8 cellular contexts compared by ENCODE assay signal in the genomic region with DNA sequence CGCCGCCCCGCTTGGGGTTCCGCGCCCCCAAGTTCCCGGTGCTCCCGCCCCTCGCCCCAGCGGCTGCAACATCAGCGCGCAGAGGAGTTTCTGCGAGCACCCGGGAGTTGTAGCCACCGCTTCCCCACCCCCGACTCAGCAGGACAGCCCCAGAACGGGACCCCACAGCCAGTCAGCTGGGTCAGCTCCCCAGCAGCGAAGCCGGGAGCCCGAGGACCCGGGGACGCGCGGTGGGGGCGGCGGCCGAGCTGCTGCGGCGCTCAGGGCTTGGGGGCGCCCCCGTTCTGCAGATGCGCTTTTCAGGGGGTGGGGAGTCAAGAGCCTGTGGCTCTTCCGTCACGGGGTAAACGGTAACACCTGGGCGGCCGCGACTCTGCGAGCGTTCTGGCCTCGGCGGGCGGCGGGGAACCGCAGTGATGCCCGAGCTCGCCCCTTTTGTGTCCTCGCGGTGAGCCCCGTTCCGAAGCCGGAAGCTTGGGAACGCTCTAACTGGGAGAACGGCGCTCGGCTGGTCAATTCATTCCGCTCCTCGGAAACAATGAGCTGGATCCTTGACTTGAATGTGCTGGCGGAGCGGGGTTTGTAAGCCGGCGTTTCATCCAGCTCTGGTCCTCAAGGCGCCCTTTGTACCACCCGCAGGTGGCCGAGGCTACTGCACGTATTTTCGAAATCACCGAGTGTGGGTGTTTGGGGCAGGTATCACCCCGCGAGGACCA. TPM values are rescaled to one million over a fixed set of nuclear protein-coding genes. Genes with fewer than 3 reads are reported as not detected.
A peak's percentile ranks its signal among the peaks of the same experiment; 100 is the strongest.
DNase-seq lines count a peak whose midpoint lies in the region; ATAC-seq lines count a peak whose summit lies in the region.

No MANE protein-coding gene starts in this region.

- peaks cover 0 to 5% of the 10 kb centered on the region in 2 donors for H3K36me3 Mint-ChIP-seq in activated naive CD4-positive, alpha-beta T cell treated with anti-CD3 and anti-CD28 coated beads, Interleukin-2, amount 50 U/mL, for 72 hours

- H3K27ac Mint-ChIP-seq in activated naive CD4-positive, alpha-beta T cell treated with anti-CD3 and anti-CD28 coated beads, Interleukin-2, amount 50 U/mL, for 72 hours = peak overlapping the region; percentile 77 to 89

- peak overlapping the region; percentile 1 for H2BK120ac ChIP-seq in trophoblast cell (ENCODE audit: insufficient read depth, low read length, poor library complexity)

- peak overlapping the region; percentile 90 for H3K4me2 ChIP-seq in trophoblast cell (ENCODE audit: low read length)

- no peak overlapping the region for H4K12ac ChIP-seq in trophoblast cell (ENCODE audit: low read depth, low read length)

- no peak overlapping the region for H2BK12ac ChIP-seq in trophoblast cell (ENCODE audit: low read length)

- H3K4me3 ChIP-seq in HUES48 (ENCODE audit: low read depth, low read length) (peak overlapping the region; percentile 66), SJSA1 (peak overlapping the region; percentile 36), trophoblast cell (ENCODE audit: low read depth, low read length) (peak overlapping the region; percentile 72), urinary bladder (ENCODE audit: low read depth, low read length) (peak overlapping the region; percentile 99)

- H3K27me3 ChIP-seq in HUES48 (ENCODE audit: control insufficient read depth, insufficient read depth, low read length) (peaks cover 63% of the 10 kb centered on the region), SJSA1 (replicated peaks) (peaks cover 62% of the 10 kb centered on the region), trophoblast cell (ENCODE audit: insufficient read depth, low read length) (peaks cover 11% of the 10 kb centered on the region)

- no peak overlapping the region for H2AK5ac ChIP-seq in trophoblast cell (ENCODE audit: low read length)

- H3K9ac ChIP-seq in HUES48 (ENCODE audit: low read depth, low read length) (no peak overlapping the region), trophoblast cell (ENCODE audit: low read length) (peak overlapping the region; percentile 28)

- intact Hi-C loops in Right ventricle myocardium superior (cut with DNase I) = loop anchor here (5.0 kb wide), 2 partner anchors 67 to 183 kb away; no protein-coding TSS in a partner anchor

- no peak overlapping the region for H3K23ac ChIP-seq in trophoblast cell (ENCODE audit: low read length)

- peak overlapping the region; percentile 8 for H4K91ac ChIP-seq in trophoblast cell (ENCODE audit: low read depth, low read length)

- H4K8ac ChIP-seq in trophoblast cell (ENCODE audit: low read depth, low read length) = peak overlapping the region; percentile 11

- no peak overlapping the region for H3K27ac ChIP-seq in HUES48 (ENCODE audit: low read depth, low read length)
- H3K27ac ChIP-seq in SJSA1 = no peak overlapping the region
- H3K27ac ChIP-seq in trophoblast cell (ENCODE audit: low read depth, low read length) = no peak overlapping the region
- H3K27ac ChIP-seq in urinary bladder (ENCODE audit: low read depth) = peak overlapping the region; percentile 86

- H2AFZ ChIP-seq in trophoblast cell (ENCODE audit: insufficient read depth, low read length, poor library complexity) = peak overlapping the region; percentile 67

- WGBS in trophoblast cell (ENCODE audit: extremely low coverage, insufficient coverage, insufficient read length) = no CpG with 5 or more reads among the region's 69 CpGs
- WGBS in urinary bladder = under 1% methylated on average over 69 of the region's 69 CpGs

- no peaks in the 10 kb centered on the region for H3K9me3 ChIP-seq in HUES48 (ENCODE audit: control insufficient read depth, insufficient read depth, low read length)
- H3K9me3 ChIP-seq in SJSA1 (replicated peaks) = no peaks in the 10 kb centered on the region
- no peaks in the 10 kb centered on the region for H3K9me3 ChIP-seq in trophoblast cell (ENCODE audit: insufficient read depth, low read depth, low read length)

- no peaks in the 10 kb centered on the region for H3K79me2 ChIP-seq in trophoblast cell (ENCODE audit: control insufficient read depth, insufficient read depth, low read length, poor library complexity)

- DNase-seq in DMS114 treated with DMSO at 0.1 percent for 48 hours (lab: John Stamatoyannopoulos, UW; ENCODE audit: unreplicated experiment) (peak; percentile 27), SJSA1 (ENCODE audit: low read depth in 1 of 2, low spot score in 2 of 2) (peak; percentile 43 to 69), Right ventricle myocardium superior (peak; percentile 73), trophoblast cell (peak; percentile 77 to 89)
- peak; percentile 66 to 89 for DNase-seq in activated naive CD4-positive, alpha-beta T cell treated with anti-CD3 and anti-CD28 coated beads, Interleukin-2, amount 50 U/mL, for 72 hours (ENCODE audit: low spot score in 2 of 2)

- H3K14ac ChIP-seq in trophoblast cell (ENCODE audit: low read length) = no peak overlapping the region

- H3K4me1 ChIP-seq in HUES48 (ENCODE audit: control insufficient read depth, insufficient read depth, low read length) (no peaks in the 10 kb centered on the region; the same call in 1 of the 2 replicates), SJSA1 (replicated peaks) (peaks cover 15% of the 10 kb centered on the region), trophoblast cell (ENCODE audit: control insufficient read depth in 1 of 2, insufficient read depth in 2 of 2, low read length in 2 of 2) (no peaks in the 10 kb centered on the region), urinary bladder (ENCODE audit: insufficient read depth) (no peaks in the 10 kb centered on the region)

- H2BK5ac ChIP-seq in trophoblast cell (ENCODE audit: low read depth, low read length, poor library complexity) = no peak overlapping the region

- no peaks in the 10 kb centered on the region for H3K79me1 ChIP-seq in trophoblast cell (ENCODE audit: low read length)

- H3K4ac ChIP-seq in trophoblast cell (ENCODE audit: low read depth, low read length) = no peak overlapping the region

- H3K9me3 Mint-ChIP-seq in activated naive CD4-positive, alpha-beta T cell treated with anti-CD3 and anti-CD28 coated beads, Interleukin-2, amount 50 U/mL, for 72 hours = no peaks in the 10 kb centered on the region

- ATAC-seq in GM21390 (IDR thresholded peaks at IDR 0.05; ENCODE audit: unreplicated experiment) (peak; percentile 63), Right ventricle myocardium superior (ENCODE audit: poor library complexity) (peak; percentile 64)
- peak; percentile 75 to 78 for ATAC-seq in activated naive CD4-positive, alpha-beta T cell treated with anti-CD3 and anti-CD28 coated beads, Interleukin-2, amount 50 U/mL, for 72 hours

- peak overlapping the region; percentile 6 for H3K18ac ChIP-seq in trophoblast cell (ENCODE audit: low read length)

- H3K36me3 ChIP-seq in HUES48 (ENCODE audit: control insufficient read depth, insufficient read depth, low read length) (no peaks in the 10 kb centered on the region), SJSA1 (no peaks in the 10 kb centered on the region), trophoblast cell (ENCODE audit: control insufficient read depth in 1 of 2, insufficient read depth in 2 of 2, low read length in 2 of 2) (no peaks in the 10 kb centered on the region), urinary bladder (ENCODE audit: insufficient read depth) (no peaks in the 10 kb centered on the region)

RNA-seq across cellular contexts. Expression of gene PLEKHG1, which starts 0.8 kb away (rescaled TPM):
- total RNA-seq in SJSA1 (2014; rRNA removed; shearing (Covaris generic)) = 0.08 TPM in 1 of 2 replicates, not detected in the other
- 1 to 10 TPM; 2.1 to 3.0 TPM for total RNA-seq in activated naive CD4-positive, alpha-beta T cell treated with anti-CD3 and anti-CD28 coated beads, Interleukin-2, amount 50 U/mL, for 72 hours
- total RNA-seq in Right ventricle myocardium superior = 7.3 TPM
- polyA plus RNA-seq in trophoblast cell (2013) = 4.0 and 4.1 TPM in 2 replicates
- total RNA-seq in urinary bladder = 39.5 TPM
- 6.9 TPM for polyA plus RNA-seq in urinary bladder

Comparison
In these comparisons a context has a peak if more than half of its experiments do, and no peak if none do; other contexts are left out.
1. DNase-seq: peak in every context shown above with its lines; median percentile 83 in trophoblast cell; 78 in activated naive CD4-positive, alpha-beta T cell treated with anti-CD3 and anti-CD28 coated beads, Interleukin-2, amount 50 U/mL, for 72 hours; 73 in Right ventricle myocardium superior; 56 in SJSA1; 27 in DMS114 treated with DMSO at 0.1 percent for 48 hours.
2. H3K4me3 ChIP-seq: peak in every context shown above with its lines; median percentile 99 in urinary bladder; 72 in trophoblast cell; 66 in HUES48; 36 in SJSA1.